8 cellular contexts compared by ENCODE assay signal in genomic region chr2:223941579-223942277, GRCh38. TPM values are rescaled to one million over a fixed set of nuclear protein-coding genes. Genes with fewer than 3 reads are reported as not detected.
DNase-seq lines count a peak whose midpoint lies in the region; ATAC-seq and TF ChIP-seq lines count a peak whose summit lies in the region.

No MANE protein-coding gene starts in this region.

- no peak overlapping the region for H3K27ac ChIP-seq in CD4-positive, alpha-beta T cell (ENCODE audit: low read depth, low read length)

- POLR2A ChIA-PET in CD4-positive, alpha-beta T cell (lab: Charles Lee): interaction anchor here (0.6 to 1.4 kb wide), 2 partner anchors 9 to 16 kb away, joined by 3 read pairs; no protein-coding TSS in a partner anchor

- no peaks in the 10 kb centered on the region for H3K27me3 ChIP-seq in CD4-positive, alpha-beta T cell (ENCODE audit: control insufficient read depth, insufficient read depth, low read length)

- no peaks in the 10 kb centered on the region for H3K27me3 Mint-ChIP-seq in CD4-positive, alpha-beta T cell

- TF ChIP-seq CTCF in CD4-positive, alpha-beta T cell (IDR thresholded peaks at IDR 0.05): no peak

- peak; percentile 18 for ATAC-seq in CD4-positive, alpha-beta T cell (ENCODE audit: poor library complexity)
- peak; percentile 45 for ATAC-seq in GM21515 (IDR thresholded peaks at IDR 0.05; ENCODE audit: unreplicated experiment)

- H3K27ac Mint-ChIP-seq in CD4-positive, alpha-beta T cell: peak overlapping the region; percentile 68

- peaks cover 71% of the 10 kb centered on the region for H3K4me1 Mint-ChIP-seq in CD4-positive, alpha-beta T cell (ENCODE audit: low read depth)

- H3K4me3 Mint-ChIP-seq in CD4-positive, alpha-beta T cell: peak overlapping the region; percentile 84

- no peaks in the 10 kb centered on the region for H3K9me3 ChIP-seq in CD4-positive, alpha-beta T cell (ENCODE audit: control insufficient read depth, low read length)

- CTCF ChIA-PET in CD4-positive, alpha-beta T cell (lab: Charles Lee): no interaction called here

- intact Hi-C loops in CD4-positive, alpha-beta T cell (cut with DNase I, micrococcal nuclease): no loop called here
- intact Hi-C loops in posterior vena cava (cut with DNase I): no loop called here

- H3K9me3 Mint-ChIP-seq in CD4-positive, alpha-beta T cell: no peaks in the 10 kb centered on the region

- H3K36me3 Mint-ChIP-seq in CD4-positive, alpha-beta T cell (ENCODE audit: low read depth): peaks cover 17% of the 10 kb centered on the region

- peak in 4 of 10 experiments; percentile 10 to 33 (median 14) for DNase-seq in CD4-positive, alpha-beta T cell
- DNase-seq in HT1080 (ENCODE audit: low read depth) (peak; percentile 90), amniotic stem cell (lab: John Stamatoyannopoulos, UW) (peak; percentile 55), posterior vena cava (ENCODE audit: low spot score) (peak; percentile 59), SKM-1 (lab: John Stamatoyannopoulos, UW; ENCODE audit: unreplicated experiment) (no peak), NCI-H2196 (lab: John Stamatoyannopoulos, UW; ENCODE audit: unreplicated experiment) (no peak), HK-2 (ENCODE audit: unreplicated experiment) (no peak)

RNA-seq across cellular contexts. Expression of gene WDFY1, which starts 3.4 kb away (rescaled TPM):
- total RNA-seq in CD4-positive, alpha-beta T cell: 10 to 100 TPM; 41.1 to 41.5 TPM
- total RNA-seq in HT1080 (2014; rRNA removed; shearing (Covaris generic)): 60.8 and 120 TPM in 2 replicates
- polyA plus RNA-seq in HT1080 (2015; cell fraction: cytosol; rRNA removed): 37.1 and 45.7 TPM in 2 replicates
- 53.5 and 61.2 TPM in 2 replicates for polyA plus RNA-seq in HT1080 (2015; cell fraction: nucleus; rRNA removed)
- 10 to 100 TPM; 43.3 to 44.1 TPM for total RNA-seq in posterior vena cava

RNA-seq across cellular contexts. Expression of gene MRPL44, which starts 15.5 kb away (rescaled TPM):
- 10 to 100 TPM; 40.0 to 40.1 TPM for total RNA-seq in CD4-positive, alpha-beta T cell
- total RNA-seq in HT1080 (2014; rRNA removed; shearing (Covaris generic)): 44.6 and 47.8 TPM in 2 replicates
- polyA plus RNA-seq in HT1080 (2015; cell fraction: cytosol; rRNA removed): 44.1 and 49.9 TPM in 2 replicates
- polyA plus RNA-seq in HT1080 (2015; cell fraction: nucleus; rRNA removed): 43.3 and 47.7 TPM in 2 replicates
- 10 to 100 TPM; 10.4 to 12.2 TPM for total RNA-seq in posterior vena cava

Comparison
In these comparisons a context has a peak if more than half of its experiments do, and no peak if none do; other contexts are left out.
1. DNase-seq: peak in HT1080 (single experiment), amniotic stem cell (single experiment) and posterior vena cava (single experiment); none in SKM-1 (single experiment), NCI-H2196 (single experiment) and HK-2 (single experiment).